Comparison of ENCODE assay signal across 11 cellular contexts in genomic region chr1:171501305-171502021, GRCh38. TPM values are rescaled to one million over a fixed set of nuclear protein-coding genes. Genes with fewer than 3 reads are reported as not detected.
A peak's percentile ranks its signal among the peaks of the same experiment; 100 is the strongest.
DNase-seq lines count a peak whose midpoint lies in the region; ATAC-seq, FAIRE-seq and TF ChIP-seq lines count a peak whose summit lies in the region.
"Had no signal": no experiment of that assay in that cellular context is flagged by ENCODE, and none has a peak within 500 bp of the region (broad histone marks: within the 10 kb centered on the region; RNA-seq: fewer than 3 reads in every experiment).

No MANE protein-coding gene starts in this region.

- in situ Hi-C loops in GM12878 (cut with MboI) = no loop called here
- in situ Hi-C loops in ACHN (cut with HindIII; ENCODE audit: low pct_ligation_motif_present, low pct_unique_long_range_greater_than_20kb, low sequenced_read_pairs) = no loop called here

- DNase-seq in GM12878 (ENCODE audit: low read depth, low spot score) = no peak
- no peak for DNase-seq in NCI-H146 treated with DMSO at 0.1 percent for 48 hours (lab: John Stamatoyannopoulos, UW; ENCODE audit: unreplicated experiment)
- no peak for DNase-seq in SJCRH30
- DNase-seq in ACHN = no peak
- DNase-seq in HuH-7.5 (ENCODE audit: low spot score) = no peak
- DNase-seq: glutamatergic neuron, NCI-H2171 had no signal

- no peak for TF ChIP-seq EP300 in GM12878 (IDR thresholded peaks at IDR 0.05; ENCODE audit: borderline replicate concordance in 1 of 2, control insufficient read depth in 1 of 2, low read depth in 2 of 2, low read length in 2 of 2)

- peaks cover 24% of the 10 kb centered on the region for H3K4me1 ChIP-seq in GM12878 (ENCODE audit: control insufficient read depth, insufficient read depth, low read length)
- no peaks in the 10 kb centered on the region for H3K4me1 ChIP-seq in SJCRH30

- H3K9me3 ChIP-seq in GM12878 (replicated peaks; ENCODE audit: control insufficient read depth, insufficient read depth, low read length) (no peaks in the 10 kb centered on the region; the same call in 1 of the 3 replicates), SJCRH30 (replicated peaks) (no peaks in the 10 kb centered on the region)

- intact Hi-C loops in GM12878 (cut with micrococcal nuclease; ENCODE audit: unreplicated experiment) = no loop called here

- ATAC-seq in GM18499 (IDR thresholded peaks at IDR 0.05; ENCODE audit: insufficient read depth, unreplicated experiment) (peak; percentile 86), GM19452 (IDR thresholded peaks at IDR 0.05; ENCODE audit: unreplicated experiment) (peak; percentile 79), HG03039 (IDR thresholded peaks at IDR 0.05; ENCODE audit: unreplicated experiment) (peak; percentile 56), GM12878 (peak; percentile 68)

- no peak for FAIRE-seq in GM12878 (lab: Jason Lieb, UNC)
- FAIRE-seq: GM19239 had no signal

- peak overlapping the region; percentile 19; the same call in 1 of the 2 replicates for H3K27ac ChIP-seq in GM12878 (ENCODE audit: control insufficient read depth, insufficient read depth)
- H3K27ac ChIP-seq in SJCRH30 = no peak overlapping the region

- TF ChIP-seq POLR2A in GM12878 (IDR thresholded peaks at IDR 0.05; ENCODE audit: low read depth, low read length) = no peak

- SMC1A ChIA-PET in GM12878 (lab: Charles Lee; ENCODE audit: uncharacterized antibody, unreplicated experiment) = interaction anchor here (0.9 to 2.0 kb wide), 6 partner anchors 10 to 143 kb away, joined by 3 to 8 read pairs (median 5); no protein-coding TSS in a partner anchor

- H3K36me3 ChIP-seq in GM12878 (ENCODE audit: control insufficient read depth in 2 of 2, insufficient read depth in 2 of 2, low read length in 1 of 2) (peaks cover 5 to 15% of the 10 kb centered on the region in 2 experiments), SJCRH30 (peaks cover 15% of the 10 kb centered on the region)

- H3K79me2 ChIP-seq in GM12878 (ENCODE audit: control insufficient read depth, insufficient read depth, low read length) = peaks cover 98% of the 10 kb centered on the region

- no TSS peak for BruUV-seq in GM12878 (replicated peaks; lab: Mats Ljungman, UMichigan)

- RAD21 ChIA-PET in GM12878 (lab: Charles Lee; ENCODE audit: unreplicated experiment) = interaction anchor here (0.8 kb wide), 2 partner anchors 12 to 17 kb away, joined by 3 to 4 read pairs; no protein-coding TSS in a partner anchor

- H3K4me3 ChIP-seq in GM12878 = no peak overlapping the region
- no peak overlapping the region for H3K4me3 ChIP-seq in SJCRH30

- H3K9ac ChIP-seq in GM12878 (ENCODE audit: control insufficient read depth, insufficient read depth, low read length) = no peak overlapping the region

- no peaks in the 10 kb centered on the region for H3K27me3 ChIP-seq in GM12878 (replicated peaks in 1 of 2; ENCODE audit: control insufficient read depth in 2 of 2, insufficient read depth in 2 of 2, low read length in 1 of 2)
- no peaks in the 10 kb centered on the region for H3K27me3 ChIP-seq in SJCRH30

- peak overlapping the region; percentile 22 for H3K4me2 ChIP-seq in GM12878 (ENCODE audit: control insufficient read depth, insufficient read depth)

- POLR2A ChIA-PET in GM12878 (lab: Charles Lee) = interaction anchor here (1.0 kb wide), 1 partner anchor 12 kb away, joined by 3 read pairs; no protein-coding TSS in a partner anchor

- H4K20me1 ChIP-seq in GM12878 (ENCODE audit: control insufficient read depth, insufficient read depth) = peaks cover 35% of the 10 kb centered on the region

- no peak for TF ChIP-seq RAD21 in GM12878 (IDR thresholded peaks at IDR 0.05; ENCODE audit: insufficient read depth, low read depth, low read length)

- CTCF ChIA-PET in GM12878 (lab: Yijun Ruan, JAX) = interaction anchor here (1.3 kb wide), 2 partner anchors 10 to 16 kb away, joined by 4 to 8 read pairs; partner anchors contain the start of gene PRRC2C

- TF ChIP-seq CTCF in GM12878 (IDR thresholded peaks at IDR 0.05 in 2 of 3, conservative IDR thresholded peaks at IDR 0.05 in 1 of 3; ENCODE audit: control insufficient read depth in 2 of 3, extremely low read depth in 1 of 3, insufficient read depth in 1 of 3, low read depth in 3 of 3, low read length in 3 of 3) = no peak

- no peak overlapping the region for H2AFZ ChIP-seq in GM12878 (ENCODE audit: control insufficient read depth, low read depth, low read length)

TF ChIP-seq in GM12878, 131 proteins besides CTCF, POLR2A, EP300 and RAD21:
- TF ChIP-seq RUNX3 (IDR thresholded peaks at IDR 0.05; ENCODE audit: low read length) = peak; percentile 43
- TF ChIP-seq GABPA (IDR thresholded peaks at IDR 0.05; ENCODE audit: low read depth) = no peak
- no peak for TF ChIP-seq CBX5 (IDR thresholded peaks at IDR 0.05; ENCODE audit: low read depth)
- 0 out of 2 replicates have a peak, but pooled peaks have one; percentile 10 for TF ChIP-seq ZNF24 (IDR thresholded peaks at IDR 0.05)

RNA-seq across cellular contexts. Expression of gene PRRC2C, which starts 16.1 kb away (rescaled TPM):
- total RNA-seq in GM12878 (2013; cell fraction: nucleolus; rRNA removed) = 179 and 193 TPM in 2 replicates
- total RNA-seq in GM12878 (2014; rRNA removed) (72.6 and 72.9 TPM in 2 replicates), GM12878 (2014; rRNA removed; fragmentation: Illumina TruSeq; extraction: Trizol) (73.3 and 81.9 TPM in 2 replicates), GM12878 (2021) (180 and 182 TPM in 2 replicates)
- 71.5 TPM for polyA plus RNA-seq in GM12878 (2011; ENCODE audit: low read depth)
- polyA plus RNA-seq in GM12878 (2011; rRNA removed) (88.9 and 95.8 TPM in 2 replicates), GM12878 (2014; fragmentation: Illumina TruSeq; extraction: Trizol) (152 and 182 TPM in 2 replicates), GM12878 (2014; fragmentation: Nextera tagmentation; extraction: Ambion mirVana) (10 to 100 TPM; 53.4 to 74.2 TPM), GM12878 (2014; rRNA removed) (80.2 and 87.9 TPM in 2 replicates), GM12878 (2016; fragmentation: Nextera tagmentation; extraction: Ambion mirVana) (100 to 1,000 TPM; 122 to 128 TPM)
- 99.8 and 140 TPM in 2 replicates for polyA plus RNA-seq in GM12878 (2011; cell fraction: cytosol; rRNA removed)
- polyA plus RNA-seq in GM12878 (2011; cell fraction: nucleus; rRNA removed) = 70.7 and 80.7 TPM in 2 replicates
- 74.9 and 86.2 TPM in 2 replicates for polyA plus RNA-seq in GM12878 (2012)
- 110 and 111 TPM in 2 replicates for polyA minus RNA-seq in GM12878 (2011; rRNA and poly(A)+ RNA removed)
- polyA minus RNA-seq in GM12878 (2011; cell fraction: cytosol; rRNA and poly(A)+ RNA removed) = 61.1 and 93.8 TPM in 2 replicates
- polyA minus RNA-seq in GM12878 (2011; cell fraction: nucleus; rRNA and poly(A)+ RNA removed) = 38.9 and 64.9 TPM in 2 replicates
- 90.8 and 94.1 TPM in 2 replicates for total RNA-seq in SJCRH30 (2014; rRNA removed; shearing (Covaris generic))
